In the genomic region with DNA sequence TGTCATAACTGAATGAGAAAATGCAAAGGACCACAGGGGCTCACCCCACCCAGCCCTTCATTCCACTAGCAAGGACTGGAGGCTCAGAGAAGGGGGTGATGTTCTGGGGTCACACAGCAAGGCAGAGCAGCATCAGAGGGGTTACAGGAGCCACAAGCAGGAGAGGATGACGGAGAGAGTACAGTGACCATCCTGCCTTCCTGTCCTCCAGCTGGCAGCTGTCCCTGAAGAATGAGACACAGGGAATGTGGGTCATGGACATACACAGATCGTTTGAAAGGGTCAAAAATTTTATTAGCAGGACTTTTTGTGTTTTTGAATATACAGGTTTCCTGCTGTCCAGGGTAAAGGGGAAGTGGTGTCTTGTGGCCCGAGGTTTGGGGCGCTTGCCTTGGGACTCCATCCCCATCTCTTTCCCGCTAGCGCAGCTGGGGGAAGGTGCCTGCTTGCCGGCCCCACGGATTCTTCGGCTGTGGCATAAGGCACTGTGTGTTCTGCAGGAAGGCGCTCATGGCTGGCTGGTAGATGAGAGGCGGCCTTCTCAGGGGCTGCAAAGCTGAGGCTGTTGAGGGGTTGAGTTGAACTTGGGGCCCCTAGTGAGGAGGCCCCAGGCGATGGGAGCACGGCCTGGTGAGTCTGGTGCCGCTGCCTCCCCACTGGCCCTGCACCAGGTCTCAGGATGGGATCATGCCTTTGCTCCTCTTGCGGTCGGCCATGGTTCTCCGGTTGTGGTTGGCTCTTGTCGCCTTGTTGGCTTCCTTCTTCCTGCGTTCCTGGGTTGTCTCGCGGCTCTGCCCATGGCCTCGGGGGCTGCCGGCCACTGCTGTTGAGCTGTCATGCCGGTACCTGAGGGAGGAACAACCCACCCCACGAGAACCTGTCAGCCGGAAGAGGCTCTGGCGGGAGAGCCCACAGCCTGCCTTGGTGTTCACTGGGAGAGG, we compare ENCODE assay signal across 17 cellular contexts. TPM values are rescaled to one million over a fixed set of nuclear protein-coding genes. Genes with fewer than 3 reads are reported as not detected.
A peak's percentile ranks its signal among the peaks of the same experiment; 100 is the strongest.
DNase-seq lines count a peak whose midpoint lies in the region; ATAC-seq and TF ChIP-seq lines count a peak whose summit lies in the region.
"Had no signal": no experiment of that assay in that cellular context is flagged by ENCODE, and none has a peak within 500 bp of the region (broad histone marks: within the 10 kb centered on the region; RNA-seq: fewer than 3 reads in every experiment).

No MANE protein-coding gene starts in this region.

- H4K20me1 ChIP-seq in PC-9 (ENCODE audit: insufficient read depth) = no peaks in the 10 kb centered on the region

- peak overlapping the region; percentile 2 for H4K91ac ChIP-seq in trophoblast cell (ENCODE audit: low read depth, low read length)

- H3K36me3 ChIP-seq in PC-9 (ENCODE audit: low read depth) = peaks cover 21% of the 10 kb centered on the region; the same call in 1 of the 2 replicates
- peaks cover 53 to 56% of the 10 kb centered on the region in 2 experiments for H3K36me3 ChIP-seq in trophoblast cell (ENCODE audit: control insufficient read depth in 1 of 2, insufficient read depth in 2 of 2, low read length in 2 of 2)

- H3K9me3 Mint-ChIP-seq in activated CD4-positive, alpha-beta memory T cell treated with anti-CD3 and anti-CD28 coated beads, Interleukin-2, amount 10 ng/mL, durations not matched to agents 7 days and 5 days = no peaks in the 10 kb centered on the region
- no peaks in the 10 kb centered on the region for H3K9me3 Mint-ChIP-seq in activated CD4-positive, alpha-beta memory T cell treated with anti-CD3 and anti-CD28 coated beads for 36 hours
- no peaks in the 10 kb centered on the region for H3K9me3 Mint-ChIP-seq in brain
- no peaks in the 10 kb centered on the region for H3K9me3 Mint-ChIP-seq in stimulated activated effector memory CD8-positive, alpha-beta T cell treated with anti-CD3 and anti-CD28 coated beads, Interleukin-12 subunit alpha, Interleukin-12 subunit beta, amount 100 ng/mL, for 72 hours
- H3K9me3 Mint-ChIP-seq: CD4-positive, alpha-beta T cell had no signal

- H3K4me2 ChIP-seq in PC-9 = peak overlapping the region; percentile 58
- no peak overlapping the region for H3K4me2 ChIP-seq in trophoblast cell (ENCODE audit: low read length)

- H3K9ac ChIP-seq in trophoblast cell (ENCODE audit: low read length) = no peak overlapping the region

- no CpG with 5 or more reads among the region's 27 CpGs for WGBS in trophoblast cell (ENCODE audit: extremely low coverage, insufficient coverage, insufficient read length)

- H3K79me2 ChIP-seq in PC-9 (ENCODE audit: low read depth) (no peaks in the 10 kb centered on the region), trophoblast cell (ENCODE audit: control insufficient read depth, insufficient read depth, low read length, poor library complexity) (no peaks in the 10 kb centered on the region)

- DNase-seq in activated CD4-positive, alpha-beta memory T cell treated with anti-CD3 and anti-CD28 coated beads, Interleukin-2, amount 10 ng/mL, durations not matched to agents 7 days and 5 days = no peak
- DNase-seq in activated CD4-positive, alpha-beta memory T cell treated with anti-CD3 and anti-CD28 coated beads for 36 hours = no peak
- no peak for DNase-seq in PC-9
- peak; percentile 41 to 57 for DNase-seq in trophoblast cell
- no peak for DNase-seq in stimulated activated effector memory CD8-positive, alpha-beta T cell treated with anti-CD3 and anti-CD28 coated beads, Interleukin-12 subunit alpha, Interleukin-12 subunit beta, amount 100 ng/mL, for 72 hours (ENCODE audit: low spot score in 2 of 2)
- DNase-seq in DMS79 treated with DMSO at 0.1 percent for 48 hours (lab: John Stamatoyannopoulos, UW) = no peak
- DNase-seq in NCI-H2081 (lab: John Stamatoyannopoulos, UW) = no peak
- DNase-seq: BE2C; CD4-positive, alpha-beta T cell; DND-41; NCI-H1048; NCI-H524; Peyer's patch; Right ventricle myocardium superior had no signal

- TF ChIP-seq CTCF in PC-9 (conservative IDR thresholded peaks at IDR 0.05) (no peak), brain (conservative IDR thresholded peaks at IDR 0.05) (no peak)

- peak overlapping the region; percentile 7 for H3K14ac ChIP-seq in trophoblast cell (ENCODE audit: low read length)

- no peaks in the 10 kb centered on the region for H3K27me3 ChIP-seq in PC-9 (ENCODE audit: insufficient read depth, low read depth)
- no peaks in the 10 kb centered on the region for H3K27me3 ChIP-seq in trophoblast cell (ENCODE audit: insufficient read depth, low read length)
- H3K27me3 ChIP-seq: BE2C, Peyer's patch had no signal

- H3K27me3 Mint-ChIP-seq in activated CD4-positive, alpha-beta memory T cell treated with anti-CD3 and anti-CD28 coated beads, Interleukin-2, amount 10 ng/mL, durations not matched to agents 7 days and 5 days = no peaks in the 10 kb centered on the region
- H3K27me3 Mint-ChIP-seq in activated CD4-positive, alpha-beta memory T cell treated with anti-CD3 and anti-CD28 coated beads for 36 hours = no peaks in the 10 kb centered on the region
- peaks cover 4% of the 10 kb centered on the region for H3K27me3 Mint-ChIP-seq in brain
- H3K27me3 Mint-ChIP-seq: CD4-positive, alpha-beta T cell had no signal

- H2AK5ac ChIP-seq in trophoblast cell (ENCODE audit: low read length) = no peak overlapping the region

- H3K4me3 Mint-ChIP-seq in activated CD4-positive, alpha-beta memory T cell treated with anti-CD3 and anti-CD28 coated beads, Interleukin-2, amount 10 ng/mL, durations not matched to agents 7 days and 5 days = no peak overlapping the region
- no peak overlapping the region for H3K4me3 Mint-ChIP-seq in activated CD4-positive, alpha-beta memory T cell treated with anti-CD3 and anti-CD28 coated beads for 36 hours
- H3K4me3 Mint-ChIP-seq in brain = no peak overlapping the region
- no peak overlapping the region for H3K4me3 Mint-ChIP-seq in stimulated activated effector memory CD8-positive, alpha-beta T cell treated with anti-CD3 and anti-CD28 coated beads, Interleukin-12 subunit alpha, Interleukin-12 subunit beta, amount 100 ng/mL, for 72 hours
- H3K4me3 Mint-ChIP-seq: CD4-positive, alpha-beta T cell had no signal

- no peak for ATAC-seq in stimulated activated effector memory CD8-positive, alpha-beta T cell treated with anti-CD3 and anti-CD28 coated beads, Interleukin-12 subunit alpha, Interleukin-12 subunit beta, amount 100 ng/mL, for 72 hours

- H3K4me3 ChIP-seq in PC-9 (no peak overlapping the region), trophoblast cell (ENCODE audit: low read depth, low read length) (no peak overlapping the region)
- H3K4me3 ChIP-seq: HAP-1, Peyer's patch had no signal

- no peak overlapping the region for H2AFZ ChIP-seq in PC-9
- no peak overlapping the region for H2AFZ ChIP-seq in trophoblast cell (ENCODE audit: insufficient read depth, low read length, poor library complexity)

- CTCF ChIA-PET in activated CD4-positive, alpha-beta memory T cell treated with anti-CD3 and anti-CD28 coated beads, Interleukin-2, amount 10 ng/mL, durations not matched to agents 7 days and 5 days (lab: Charles Lee) = no interaction called here
- CTCF ChIA-PET in activated CD4-positive, alpha-beta memory T cell treated with anti-CD3 and anti-CD28 coated beads for 36 hours (lab: Charles Lee) = interaction anchor here (1.6 kb wide), 1 partner anchor 216 kb away, joined by 6 read pairs; no protein-coding TSS in a partner anchor
- CTCF ChIA-PET in PC-9 (lab: Charles Lee) = no interaction called here

- BruUV-seq in PC-9 (replicated peaks; lab: Mats Ljungman, UMichigan) = no TSS peak

- intact Hi-C loops in activated CD4-positive, alpha-beta memory T cell treated with anti-CD3 and anti-CD28 coated beads for 36 hours (cut with micrococcal nuclease) = no loop called here
- intact Hi-C loops in PC-9 (cut with micrococcal nuclease; ENCODE audit: unreplicated experiment) = no loop called here

- H4K8ac ChIP-seq in trophoblast cell (ENCODE audit: low read depth, low read length) = no peak overlapping the region

- no peaks in the 10 kb centered on the region for H3K79me1 ChIP-seq in trophoblast cell (ENCODE audit: low read length)

- no peak overlapping the region for H3K18ac ChIP-seq in trophoblast cell (ENCODE audit: low read length)

- POLR2A ChIA-PET in activated CD4-positive, alpha-beta memory T cell treated with anti-CD3 and anti-CD28 coated beads, Interleukin-2, amount 10 ng/mL, durations not matched to agents 7 days and 5 days (lab: Charles Lee) = no interaction called here
- POLR2A ChIA-PET in activated CD4-positive, alpha-beta memory T cell treated with anti-CD3 and anti-CD28 coated beads for 36 hours (lab: Charles Lee) = no interaction called here
- POLR2A ChIA-PET in PC-9 (lab: Charles Lee; ENCODE audit: unreplicated experiment) = no interaction called here

- no peak overlapping the region for H3K23ac ChIP-seq in trophoblast cell (ENCODE audit: low read length)

- H3K4ac ChIP-seq in trophoblast cell (ENCODE audit: low read depth, low read length) = no peak overlapping the region

- no peak overlapping the region for H4K12ac ChIP-seq in trophoblast cell (ENCODE audit: low read depth, low read length)

- no peaks in the 10 kb centered on the region for H3K9me2 ChIP-seq in PC-9 (ENCODE audit: insufficient read depth)

- no peaks in the 10 kb centered on the region for H3K9me3 ChIP-seq in PC-9 (ENCODE audit: insufficient read depth, low read depth)
- H3K9me3 ChIP-seq in trophoblast cell (ENCODE audit: insufficient read depth, low read depth, low read length) = peaks cover 4% of the 10 kb centered on the region
- H3K9me3 ChIP-seq: BE2C, HAP-1, Peyer's patch had no signal

- no peak overlapping the region for H2BK120ac ChIP-seq in trophoblast cell (ENCODE audit: insufficient read depth, low read length, poor library complexity)

- no peak overlapping the region for H2BK5ac ChIP-seq in trophoblast cell (ENCODE audit: low read depth, low read length, poor library complexity)

- H3K4me1 ChIP-seq in PC-9 (replicated peaks; ENCODE audit: insufficient read depth) (peaks cover 32% of the 10 kb centered on the region), trophoblast cell (ENCODE audit: control insufficient read depth in 1 of 2, insufficient read depth in 2 of 2, low read length in 2 of 2) (peaks cover 8 to 16% of the 10 kb centered on the region in 2 experiments)
- H3K4me1 ChIP-seq: BE2C, HAP-1, Peyer's patch had no signal

- H2BK12ac ChIP-seq in trophoblast cell (ENCODE audit: low read length) = no peak overlapping the region

- peaks cover 32% of the 10 kb centered on the region for H3F3A ChIP-seq in PC-9 (ENCODE audit: insufficient read depth, low read depth)

- no peaks in the 10 kb centered on the region for H3K4me1 Mint-ChIP-seq in activated CD4-positive, alpha-beta memory T cell treated with anti-CD3 and anti-CD28 coated beads, Interleukin-2, amount 10 ng/mL, durations not matched to agents 7 days and 5 days
- no peaks in the 10 kb centered on the region for H3K4me1 Mint-ChIP-seq in activated CD4-positive, alpha-beta memory T cell treated with anti-CD3 and anti-CD28 coated beads for 36 hours (ENCODE audit: low read depth)
- H3K4me1 Mint-ChIP-seq in brain = peaks cover 26% of the 10 kb centered on the region
- H3K4me1 Mint-ChIP-seq in stimulated activated effector memory CD8-positive, alpha-beta T cell treated with anti-CD3 and anti-CD28 coated beads, Interleukin-12 subunit alpha, Interleukin-12 subunit beta, amount 100 ng/mL, for 72 hours = no peaks in the 10 kb centered on the region

- peak overlapping the region; percentile 6 for H3K27ac Mint-ChIP-seq in activated CD4-positive, alpha-beta memory T cell treated with anti-CD3 and anti-CD28 coated beads, Interleukin-2, amount 10 ng/mL, durations not matched to agents 7 days and 5 days
- H3K27ac Mint-ChIP-seq in activated CD4-positive, alpha-beta memory T cell treated with anti-CD3 and anti-CD28 coated beads for 36 hours = no peak overlapping the region
- peak overlapping the region in 4 of 5 experiments; percentile 47 to 90 (median 64) for H3K27ac Mint-ChIP-seq in brain
- no peak overlapping the region for H3K27ac Mint-ChIP-seq in stimulated activated effector memory CD8-positive, alpha-beta T cell treated with anti-CD3 and anti-CD28 coated beads, Interleukin-12 subunit alpha, Interleukin-12 subunit beta, amount 100 ng/mL, for 72 hours
- H3K27ac Mint-ChIP-seq: CD4-positive, alpha-beta T cell had no signal

- H3K27ac ChIP-seq in PC-9 (peak overlapping the region; percentile 77), trophoblast cell (ENCODE audit: low read depth, low read length) (no peak overlapping the region)
- H3K27ac ChIP-seq: 22Rv1, Peyer's patch had no signal

- peaks cover 51% of the 10 kb centered on the region for H3K36me3 Mint-ChIP-seq in activated CD4-positive, alpha-beta memory T cell treated with anti-CD3 and anti-CD28 coated beads, Interleukin-2, amount 10 ng/mL, durations not matched to agents 7 days and 5 days (ENCODE audit: low read depth)
- peaks cover 31% of the 10 kb centered on the region for H3K36me3 Mint-ChIP-seq in activated CD4-positive, alpha-beta memory T cell treated with anti-CD3 and anti-CD28 coated beads for 36 hours
- H3K36me3 Mint-ChIP-seq in brain = peaks cover 47% of the 10 kb centered on the region
- H3K36me3 Mint-ChIP-seq in stimulated activated effector memory CD8-positive, alpha-beta T cell treated with anti-CD3 and anti-CD28 coated beads, Interleukin-12 subunit alpha, Interleukin-12 subunit beta, amount 100 ng/mL, for 72 hours = peaks cover 59% of the 10 kb centered on the region

RNA-seq across cellular contexts. Expression of gene UQCR10, which starts 21.4 kb away (rescaled TPM):
- 10 to 100 TPM; 86.4 to 89.5 TPM for total RNA-seq in activated CD4-positive, alpha-beta memory T cell treated with anti-CD3 and anti-CD28 coated beads, Interleukin-2, amount 10 ng/mL, durations not matched to agents 7 days and 5 days
- 10 to 100 TPM; 81.4 to 87.4 TPM for total RNA-seq in activated CD4-positive, alpha-beta memory T cell treated with anti-CD3 and anti-CD28 coated beads for 36 hours
- 85.4 and 103 TPM in 2 replicates for total RNA-seq in PC-9 (2021)
- 195 TPM for polyA plus RNA-seq in brain (ENCODE audit: insufficient read depth, low read depth, low replicate concordance)
- 143 and 144 TPM in 2 replicates for polyA plus RNA-seq in trophoblast cell (2013)

RNA-seq across cellular contexts. Expression of gene ZMAT5, which starts 21.8 kb away (rescaled TPM):
- total RNA-seq in activated CD4-positive, alpha-beta memory T cell treated with anti-CD3 and anti-CD28 coated beads, Interleukin-2, amount 10 ng/mL, durations not matched to agents 7 days and 5 days = 10 to 100 TPM; 23.1 to 26.4 TPM
- 10 to 100 TPM; 18.1 to 20.6 TPM for total RNA-seq in activated CD4-positive, alpha-beta memory T cell treated with anti-CD3 and anti-CD28 coated beads for 36 hours
- total RNA-seq in PC-9 (2021) = 14.2 and 15.5 TPM in 2 replicates
- 55.5 TPM for polyA plus RNA-seq in brain (ENCODE audit: insufficient read depth, low read depth, low replicate concordance)
- 12.7 and 14.0 TPM in 2 replicates for polyA plus RNA-seq in trophoblast cell (2013)

RNA-seq across cellular contexts. Expression of gene ASCC2, which starts 49.5 kb away (rescaled TPM):
- total RNA-seq in activated CD4-positive, alpha-beta memory T cell treated with anti-CD3 and anti-CD28 coated beads, Interleukin-2, amount 10 ng/mL, durations not matched to agents 7 days and 5 days = 10 to 100 TPM; 76.5 to 81.0 TPM
- 10 to 100 TPM; 55.5 to 56.8 TPM for total RNA-seq in activated CD4-positive, alpha-beta memory T cell treated with anti-CD3 and anti-CD28 coated beads for 36 hours
- 39.9 and 43.3 TPM in 2 replicates for total RNA-seq in PC-9 (2021)
- 40.8 TPM for polyA plus RNA-seq in brain (ENCODE audit: insufficient read depth, low read depth, low replicate concordance)
- 50.2 and 51.2 TPM in 2 replicates for polyA plus RNA-seq in trophoblast cell (2013)

Comparison
In these comparisons a context has a peak if more than half of its experiments do, and no peak if none do; other contexts are left out.
1. H3K27ac Mint-ChIP-seq: peak in activated CD4-positive, alpha-beta memory T cell treated with anti-CD3 and anti-CD28 coated beads, Interleukin-2, amount 10 ng/mL, durations not matched to agents 7 days and 5 days (single experiment) and brain (4 of 5); none in activated CD4-positive, alpha-beta memory T cell treated with anti-CD3 and anti-CD28 coated beads for 36 hours (single experiment) and stimulated activated effector memory CD8-positive, alpha-beta T cell treated with anti-CD3 and anti-CD28 coated beads, Interleukin-12 subunit alpha, Interleukin-12 subunit beta, amount 100 ng/mL, for 72 hours (single experiment).
2. DNase-seq: peak in trophoblast cell (2 of 2); none in activated CD4-positive, alpha-beta memory T cell treated with anti-CD3 and anti-CD28 coated beads, Interleukin-2, amount 10 ng/mL, durations not matched to agents 7 days and 5 days (single experiment), activated CD4-positive, alpha-beta memory T cell treated with anti-CD3 and anti-CD28 coated beads for 36 hours (single experiment), PC-9 (0 of 2), stimulated activated effector memory CD8-positive, alpha-beta T cell treated with anti-CD3 and anti-CD28 coated beads, Interleukin-12 subunit alpha, Interleukin-12 subunit beta, amount 100 ng/mL, for 72 hours (0 of 2), DMS79 treated with DMSO at 0.1 percent for 48 hours (single experiment) and NCI-H2081 (0 of 2).